1 cellular context compared by ENCODE assay signal in the genomic region with DNA sequence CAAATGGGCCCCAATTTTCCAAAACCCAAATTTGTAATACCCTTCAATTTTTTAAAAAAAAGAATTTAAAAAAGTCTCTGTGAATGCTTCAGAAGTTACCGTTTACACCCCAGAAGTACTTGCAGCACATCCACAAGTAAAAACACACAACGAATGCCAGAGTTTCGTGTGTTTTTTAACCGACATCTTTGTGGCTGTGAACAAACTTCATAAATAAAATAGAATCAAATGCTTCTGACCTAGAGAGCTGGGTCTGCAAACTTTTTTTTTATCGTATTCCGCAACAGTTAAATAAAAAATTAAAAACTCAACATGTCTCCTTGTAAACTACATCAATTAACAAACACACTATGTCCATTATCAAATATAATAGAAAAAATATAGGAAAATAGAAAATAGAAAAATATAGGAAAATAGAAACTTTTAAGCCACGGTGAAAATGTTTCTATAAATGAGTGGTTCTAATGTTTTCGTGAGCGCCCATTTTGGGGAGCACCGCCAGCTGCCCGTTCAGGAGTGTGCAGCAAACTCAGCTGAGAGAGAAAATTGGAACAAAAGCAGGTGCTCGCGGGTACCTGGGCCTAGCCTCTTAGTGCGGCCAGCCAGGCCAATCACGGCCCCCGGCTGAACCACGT.
TF ChIP-seq lines count a peak whose summit lies in the region.

No MANE protein-coding gene starts in this region.

TF ChIP-seq in HCT116, 20 proteins besides CTCF, POLR2A, EP300 and RAD21 (continued from another document):
- TF ChIP-seq MAX (IDR thresholded peaks at IDR 0.05) (no peak), REST (IDR thresholded peaks at IDR 0.05; ENCODE audit: low read depth) (no peak), ELF1 (IDR thresholded peaks at IDR 0.05; ENCODE audit: borderline replicate concordance, low read depth) (no peak), JUND (IDR thresholded peaks at IDR 0.05) (no peak), FOSL1 (IDR thresholded peaks at IDR 0.05; ENCODE audit: low read depth) (no peak)
